ENCODE assay signal across 26 cellular contexts in genomic region chr20:16493486-16493885, GRCh38.
A peak's percentile ranks its signal among the peaks of the same experiment; 100 is the strongest.
DNase-seq lines count a peak whose midpoint lies in the region; ATAC-seq, FAIRE-seq and TF ChIP-seq lines count a peak whose summit lies in the region.
"Had no signal": no experiment of that assay in that cellular context is flagged by ENCODE, and none has a peak within 500 bp of the region (broad histone marks: within the 10 kb centered on the region; RNA-seq: fewer than 3 reads in every experiment).

No MANE protein-coding gene starts in this region.

- no peak overlapping the region for H2BK15ac ChIP-seq in H1 (ENCODE audit: low read length)

- H4K20me1 ChIP-seq in HepG2 (ENCODE audit: insufficient read depth, low read length) (no peaks in the 10 kb centered on the region), H1 (replicated peaks in 1 of 2; ENCODE audit: control insufficient read depth in 1 of 2, insufficient read depth in 2 of 2, low read length in 2 of 2) (no peaks in the 10 kb centered on the region)
- H4K20me1 ChIP-seq: BLaER1 had no signal

- peaks cover 27% of the 10 kb centered on the region for H3K9me3 Mint-ChIP-seq in HFFc6
- H3K9me3 Mint-ChIP-seq: CD14-positive monocyte; CD4-positive, alpha-beta memory T cell; CD4-positive, CD25-positive, alpha-beta regulatory T cell; CD8-positive, alpha-beta memory T cell had no signal

- H3K4me2 ChIP-seq in HepG2 (ENCODE audit: low read depth, low read length): no peak overlapping the region
- H3K4me2 ChIP-seq in H1 (ENCODE audit: insufficient read depth in 1 of 2, low read depth in 2 of 2, low read length in 2 of 2): no peak overlapping the region
- H3K4me2 ChIP-seq: BLaER1 had no signal

- no peak overlapping the region for H3K56ac ChIP-seq in H1 (replicated peaks; ENCODE audit: insufficient read length, low read depth, low read length)

- no peak overlapping the region for H4K5ac ChIP-seq in H1 (ENCODE audit: insufficient read length, low read depth, low read length)

- no peak overlapping the region for H3K27ac Mint-ChIP-seq in HFFc6
- H3K27ac Mint-ChIP-seq: CD14-positive monocyte; CD4-positive, CD25-positive, alpha-beta regulatory T cell; CD8-positive, alpha-beta memory T cell had no signal

- H2BK12ac ChIP-seq in H1 (ENCODE audit: low read depth, low read length): no peak overlapping the region

- H4K91ac ChIP-seq in H1 (replicated peaks; ENCODE audit: insufficient read length, low read length): no peak overlapping the region

- H3K36me3 Mint-ChIP-seq in HFFc6 (ENCODE audit: low read depth): no peaks in the 10 kb centered on the region

- H2AFZ ChIP-seq in HepG2 (ENCODE audit: low read length) (no peak overlapping the region), H1 (ENCODE audit: low read length) (no peak overlapping the region)

- H3K18ac ChIP-seq in H1 (ENCODE audit: extremely low read depth, low read length): no peak overlapping the region

- TF ChIP-seq CTCF in HepG2 (CRISPR knock-in tag; IDR thresholded peaks at IDR 0.05): no peak
- TF ChIP-seq CTCF in right lobe of liver (IDR thresholded peaks at IDR 0.05): no peak
- no peak for TF ChIP-seq CTCF in H1 (IDR thresholded peaks at IDR 0.05; ENCODE audit: control extremely low read depth in 1 of 3, insufficient read depth in 1 of 3, low read depth in 1 of 3, low read length in 3 of 3)
- no peak for TF ChIP-seq CTCF in HFFc6 (IDR thresholded peaks at IDR 0.05)

- H4K8ac ChIP-seq in H1 (ENCODE audit: extremely low read depth, insufficient read depth, low read length): no peak overlapping the region

- H3K4me1 Mint-ChIP-seq in HFFc6 (ENCODE audit: low read depth): no peaks in the 10 kb centered on the region
- H3K4me1 Mint-ChIP-seq: CD4-positive, alpha-beta memory T cell; CD4-positive, CD25-positive, alpha-beta regulatory T cell; CD8-positive, alpha-beta memory T cell had no signal

- no peak overlapping the region for H3K4ac ChIP-seq in H1 (replicated peaks; ENCODE audit: insufficient read length, low read depth, low read length)

- H2BK20ac ChIP-seq in H1 (ENCODE audit: low read length): no peak overlapping the region

- no peak for TF ChIP-seq RAD21 in HepG2 (CRISPR knock-in tag; IDR thresholded peaks at IDR 0.05)
- no peak for TF ChIP-seq RAD21 in H1 (IDR thresholded peaks at IDR 0.05 in 1 of 2, conservative IDR thresholded peaks at IDR 0.05 in 1 of 2; ENCODE audit: low read depth in 2 of 2, low read length in 2 of 2)

- no peak overlapping the region for H2AK5ac ChIP-seq in H1 (ENCODE audit: low read depth, low read length)

- CTCF ChIA-PET in HepG2 (lab: Yijun Ruan, JAX; ENCODE audit: low intra/inter-chr PET ratio, low total read pairs) (no interaction called here), H1 (lab: Charles Lee; ENCODE audit: partially characterized antibody) (no interaction called here)

- H2BK120ac ChIP-seq in H1 (replicated peaks; ENCODE audit: low read depth, low read length): no peak overlapping the region

- no peak for ATAC-seq in HepG2
- ATAC-seq in right lobe of liver: no peak
- ATAC-seq in Right ventricle myocardium superior (ENCODE audit: poor library complexity): no peak

- intact Hi-C loops in HepG2 (cut with micrococcal nuclease; ENCODE audit: unreplicated experiment): no loop called here
- intact Hi-C loops in right lobe of liver (cut with DNase I): no loop called here
- intact Hi-C loops in Right ventricle myocardium superior (cut with DNase I): no loop called here

- no peaks in the 10 kb centered on the region for H3K4me1 ChIP-seq in HepG2 (ENCODE audit: insufficient read depth, low read length)
- H3K4me1 ChIP-seq in right lobe of liver: peaks cover 0 to 3% (median 0%) of the 10 kb centered on the region in 4 donors
- H3K4me1 ChIP-seq in H1 (replicated peaks in 1 of 4; ENCODE audit: control insufficient read depth in 3 of 4, insufficient read depth in 4 of 4, low read length in 3 of 4): no peaks in the 10 kb centered on the region
- H3K4me1 ChIP-seq: BE2C had no signal

- H3K79me1 ChIP-seq in H1 (ENCODE audit: low read depth, low read length): no peaks in the 10 kb centered on the region

- H3K4me3 ChIP-seq in HepG2 (replicated peaks in 1 of 3; ENCODE audit: insufficient read depth in 1 of 3, low read depth in 2 of 3, low read length in 3 of 3) (no peak overlapping the region), right lobe of liver (no peak overlapping the region), H1 (ENCODE audit: extremely low read depth in 1 of 4, insufficient read depth in 2 of 4, low read depth in 3 of 4, low read length in 4 of 4) (no peak overlapping the region)
- H3K4me3 ChIP-seq: BLaER1 had no signal

- H3K27ac ChIP-seq in HepG2 (ENCODE audit: extremely low read length, insufficient read depth, low read length) (no peak overlapping the region), right lobe of liver (no peak overlapping the region), H1 (ENCODE audit: low read depth, low read length) (no peak overlapping the region)
- H3K27ac ChIP-seq: 22Rv1, BLaER1 had no signal

- H3K79me2 ChIP-seq in HepG2 (ENCODE audit: insufficient read depth, low read length) (no peaks in the 10 kb centered on the region), H1 (ENCODE audit: control insufficient read depth in 1 of 2, insufficient read depth in 2 of 2, low read length in 2 of 2) (no peaks in the 10 kb centered on the region)

- H3K4me3 Mint-ChIP-seq in HFFc6: no peak overlapping the region
- H3K4me3 Mint-ChIP-seq: CD14-positive monocyte; CD4-positive, alpha-beta memory T cell; CD4-positive, CD25-positive, alpha-beta regulatory T cell; CD8-positive, alpha-beta memory T cell had no signal

- whole genome bisulfite sequencing in HepG2 (ENCODE audit: low lambda C conversion rate): 97% methylated on average over 1 of the region's 1 CpG
- 94% methylated on average over 1 of the region's 1 CpG for WGBS in right lobe of liver (ENCODE audit: insufficient coverage, low coverage, low lambda C conversion rate, missing lambda C conversion rate)
- WGBS in H1 (ENCODE audit: extremely low coverage in 1 of 2, insufficient coverage in 1 of 2, insufficient read length in 1 of 2, insufficient replicate concordance in 2 of 2, low coverage in 1 of 2, low lambda C conversion rate in 2 of 2, missing lambda C conversion rate in 1 of 2), 2 experiments: 94% methylated on average over 1 of the region's 1 CpG; no CpG with 5 or more reads in 1 of the 2 experiments

- no TSS peak for BruUV-seq in HepG2 (replicated peaks; lab: Mats Ljungman, UMichigan)

- DNase-seq in HepG2 (ENCODE audit: low spot score) (no peak), right lobe of liver (no peak), NCI-H446 treated with DMSO at 0.1 percent for 48 hours (lab: John Stamatoyannopoulos, UW) (peak; percentile 77), H1 (ENCODE audit: low read depth in 1 of 2, low spot score in 2 of 2) (no peak), HFFc6 (no peak), EL (no peak), Right ventricle myocardium superior (no peak)
- DNase-seq: ACHN; BE2C; C1 segment of cervical spinal cord; CD4-positive, alpha-beta memory T cell; CD4-positive, CD25-positive, alpha-beta regulatory T cell; CD8-positive, alpha-beta memory T cell; COR-L47; DMS 273 treated with DMSO at 0.1 percent for 48 hours; DMS153; DMS53; DMS79; DND-41; GF-D8 had no signal

- no peak overlapping the region for H2BK5ac ChIP-seq in H1 (ENCODE audit: low read depth, low read length)

- H3K9ac ChIP-seq in HepG2 (ENCODE audit: insufficient read depth, low read depth, low read length): no peak overlapping the region
- no peak overlapping the region for H3K9ac ChIP-seq in H1 (replicated peaks in 1 of 4; ENCODE audit: extremely low read depth in 1 of 4, low read depth in 3 of 4, low read length in 3 of 4)
- H3K9ac ChIP-seq: BLaER1 had no signal

- no peak for TF ChIP-seq EP300 in HepG2 (IDR thresholded peaks at IDR 0.05; ENCODE audit: low read depth in 2 of 2, low read length in 2 of 2)
- no peak for TF ChIP-seq EP300 in HepG2 (CRISPR knock-in tag; IDR thresholded peaks at IDR 0.05; ENCODE audit: borderline replicate concordance)
- no peak for TF ChIP-seq EP300 in H1 (IDR thresholded peaks at IDR 0.05; ENCODE audit: borderline replicate concordance in 1 of 2, low read depth in 2 of 2, low read length in 2 of 2)

- no peaks in the 10 kb centered on the region for H3K23me2 ChIP-seq in H1 (ENCODE audit: low read depth, low read length)

- no peak overlapping the region for H3K14ac ChIP-seq in H1 (ENCODE audit: insufficient read length)

- H3K36me3 ChIP-seq in HepG2 (replicated peaks in 1 of 2; ENCODE audit: control insufficient read depth in 1 of 2, insufficient read depth in 2 of 2, low read length in 2 of 2): peaks cover 3 to 10% of the 10 kb centered on the region in 2 experiments; a peak in 3 of 5 replicates
- H3K36me3 ChIP-seq in right lobe of liver: peaks cover 0 to 7% (median 3%) of the 10 kb centered on the region in 4 donors
- no peaks in the 10 kb centered on the region for H3K36me3 ChIP-seq in H1 (ENCODE audit: control insufficient read depth in 2 of 4, insufficient read depth in 4 of 4, low read length in 3 of 4)
- H3K36me3 ChIP-seq: BE2C had no signal

- H3K27me3 ChIP-seq in HepG2 (ENCODE audit: control insufficient read depth in 1 of 2, insufficient read depth in 2 of 2, low read length in 2 of 2): no peaks in the 10 kb centered on the region
- H3K27me3 ChIP-seq in right lobe of liver: no peaks in the 10 kb centered on the region
- no peaks in the 10 kb centered on the region for H3K27me3 ChIP-seq in H1 (replicated peaks in 1 of 4; ENCODE audit: control insufficient read depth in 3 of 4, extremely low read depth in 1 of 4, insufficient read depth in 3 of 4, low read length in 3 of 4)
- H3K27me3 ChIP-seq: BE2C, BLaER1 had no signal

- H3K23ac ChIP-seq in H1 (ENCODE audit: insufficient read length): no peak overlapping the region

- POLR2A ChIA-PET in HepG2 (lab: Yijun Ruan, JAX) (no interaction called here), H1 (lab: Charles Lee; ENCODE audit: partially characterized antibody) (no interaction called here)

- H3K27me3 Mint-ChIP-seq in HFFc6 (ENCODE audit: insufficient read depth): no peaks in the 10 kb centered on the region
- H3K27me3 Mint-ChIP-seq: CD4-positive, alpha-beta memory T cell; CD4-positive, CD25-positive, alpha-beta regulatory T cell; CD8-positive, alpha-beta memory T cell had no signal

- TF ChIP-seq POLR2A in HepG2 (IDR thresholded peaks at IDR 0.05; ENCODE audit: insufficient read depth in 1 of 2, low read depth in 2 of 2, low read length in 2 of 2) (no peak), right lobe of liver (IDR thresholded peaks at IDR 0.05) (no peak), H1 (IDR thresholded peaks at IDR 0.05; ENCODE audit: control extremely low read depth in 1 of 2, low read depth in 2 of 2, low read length in 2 of 2) (no peak)

- FAIRE-seq in HepG2 (lab: Jason Lieb, UNC) (peak; percentile 30), H1 (lab: Jason Lieb, UNC) (no peak)
- FAIRE-seq: G401.6, GM12891, GM19239 had no signal

- H3K9me3 ChIP-seq in HepG2 (ENCODE audit: low read length) (no peaks in the 10 kb centered on the region), right lobe of liver (no peaks in the 10 kb centered on the region), H1 (ENCODE audit: insufficient read depth in 2 of 2, low read depth in 1 of 2, low read length in 1 of 2) (no peaks in the 10 kb centered on the region)
- H3K9me3 ChIP-seq: BE2C, BLaER1 had no signal

- in situ Hi-C loops in HepG2 (cut with HindIII; ENCODE audit: extremely low pct_ligation_motif_present, low pct_unique_long_range_greater_than_20kb): no loop called here

TF ChIP-seq in HepG2, 621 proteins besides CTCF, POLR2A, EP300 and RAD21 (continues in another document):
- no peak for TF ChIP-seq TAF1 (CRISPR knock-in tag; IDR thresholded peaks at IDR 0.05)

Comparison
In these comparisons a context has a peak if more than half of its experiments do, and no peak if none do; other contexts are left out.
1. Of the 41 proteins assayed by ChIP-seq in both HepG2 and H1: peak only in HepG2: none; only in H1: none; in both: MAFK; in neither: 40.